ENCODE assay signal across 15 cellular contexts in genomic region chr7:102372796-102373195, GRCh38. TPM values are rescaled to one million over a fixed set of nuclear protein-coding genes. Genes with fewer than 3 reads are reported as not detected.
"Had no signal": no experiment of that assay in that cellular context is flagged by ENCODE, and none has a peak within 500 bp of the region (broad histone marks: within the 10 kb centered on the region; RNA-seq: fewer than 3 reads in every experiment).

No MANE protein-coding gene starts in this region.

RNA-seq across cellular contexts. Expression of gene SPDYE6, which starts 16.6 kb away (rescaled TPM):
- total RNA-seq: natural killer cell, osteoblast, ovary, posterior vena cava, pulmonary artery endothelial cell, right atrium auricular region, sciatic nerve, smooth muscle cell, spleen, suprapubic skin, transverse colon, upper lobe of right lung, urinary bladder, uterus had no signal
- polyA plus RNA-seq: neural cell, ovary, smooth muscle cell, urinary bladder had no signal
